ENCODE assay signal across 1 cellular context in the genomic region with DNA sequence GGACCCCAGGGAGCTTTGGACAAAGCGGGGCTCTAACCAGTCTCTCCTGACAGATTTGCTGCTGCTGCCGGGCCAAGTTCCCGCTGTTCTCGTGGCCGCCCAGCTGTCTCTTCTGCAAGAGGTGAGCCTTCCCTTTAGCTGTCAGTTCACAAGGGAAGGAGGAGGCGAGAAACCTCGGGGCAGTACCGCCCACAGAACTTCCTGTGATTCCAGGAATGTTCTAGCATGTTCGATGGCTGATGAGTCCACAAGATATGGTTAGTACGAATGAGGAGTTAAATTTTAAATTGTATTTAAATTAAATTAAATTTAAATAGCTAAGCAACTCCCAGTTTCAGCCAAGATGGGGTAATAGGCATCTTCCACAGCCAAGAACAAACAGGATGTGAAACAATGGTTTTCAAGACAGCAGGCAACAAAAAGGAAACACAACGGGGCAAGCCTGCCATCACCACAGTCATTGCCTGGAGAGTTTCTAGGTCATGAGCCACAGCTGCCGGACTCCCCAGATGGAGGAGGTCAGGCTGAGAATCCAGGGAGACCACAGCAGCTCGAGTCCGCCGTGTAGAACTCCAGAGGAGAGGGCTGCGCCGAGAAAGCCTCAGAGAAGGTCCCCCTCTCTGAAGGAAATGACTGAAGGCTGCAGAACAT.
TF ChIP-seq lines count a peak whose summit lies in the region.

No MANE protein-coding gene starts in this region.

TF ChIP-seq in K562, 482 proteins besides CTCF, POLR2A, EP300 and RAD21:
- TF ChIP-seq, protein P1, sequence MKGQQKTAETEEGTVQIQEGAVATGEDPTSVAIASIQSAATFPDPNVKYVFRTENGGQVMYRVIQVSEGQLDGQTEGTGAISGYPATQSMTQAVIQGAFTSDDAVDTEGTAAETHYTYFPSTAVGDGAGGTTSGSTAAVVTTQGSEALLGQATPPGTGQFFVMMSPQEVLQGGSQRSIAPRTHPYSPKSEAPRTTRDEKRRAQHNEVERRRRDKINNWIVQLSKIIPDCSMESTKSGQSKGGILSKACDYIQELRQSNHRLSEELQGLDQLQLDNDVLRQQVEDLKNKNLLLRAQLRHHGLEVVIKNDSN (CRISPR knock-in tag; IDR thresholded peaks at IDR 0.05), result no peak
